ENCODE assay signal across 1 cellular context in genomic region chr11:10295056-10295901, GRCh38.
TF ChIP-seq lines count a peak whose summit lies in the region.

No MANE protein-coding gene starts in this region.

TF ChIP-seq in K562, 482 proteins besides CTCF, POLR2A, EP300 and RAD21:
- TF ChIP-seq, protein P1, sequence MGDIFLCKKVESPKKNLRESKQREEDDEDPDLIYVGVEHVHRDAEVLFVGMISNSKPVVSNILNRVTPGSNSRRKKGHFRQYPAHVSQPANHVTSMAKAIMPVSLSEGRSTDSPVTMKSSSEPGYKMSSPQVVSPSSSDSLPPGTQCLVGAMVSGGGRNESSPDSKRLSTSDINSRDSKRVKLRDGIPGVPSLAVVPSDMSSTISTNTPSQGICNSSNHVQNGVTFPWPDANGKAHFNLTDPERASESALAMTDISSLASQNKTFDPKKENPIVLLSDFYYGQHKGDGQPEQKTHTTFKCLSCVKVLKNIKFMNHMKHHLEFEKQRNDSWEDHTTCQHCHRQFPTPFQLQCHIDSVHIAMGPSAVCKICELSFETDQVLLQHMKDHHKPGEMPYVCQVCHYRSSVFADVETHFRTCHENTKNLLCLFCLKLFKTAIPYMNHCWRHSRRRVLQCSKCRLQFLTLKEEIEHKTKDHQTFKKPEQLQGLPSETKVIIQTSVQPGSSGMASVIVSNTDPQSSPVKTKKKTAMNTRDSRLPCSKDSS (IDR thresholded peaks at IDR 0.05; ENCODE audit: low read depth, partially characterized antibody), result no peak
- no peak for TF ChIP-seq MEF2A (IDR thresholded peaks at IDR 0.05; ENCODE audit: control insufficient read depth, low read depth, low read length)
- no peak for TF ChIP-seq KLF6 (CRISPR knock-in tag; IDR thresholded peaks at IDR 0.05; ENCODE audit: borderline replicate concordance)
- TF ChIP-seq CSDE1 (IDR thresholded peaks at IDR 0.05), result no peak
- peak; percentile 28 for TF ChIP-seq MEIS2 (IDR thresholded peaks at IDR 0.05; ENCODE audit: partially characterized antibody)
- no peak for TF ChIP-seq PBX2 (CRISPR knock-in tag; IDR thresholded peaks at IDR 0.05; ENCODE audit: low read depth)
- TF ChIP-seq PBX2 (tag; conservative IDR thresholded peaks at IDR 0.05; ENCODE audit: low read depth), result peak; percentile 23; the same call in 1 of the 2 replicates
- no peak for TF ChIP-seq HINFP (tag; conservative IDR thresholded peaks at IDR 0.05; ENCODE audit: low read depth)
- no peak for TF ChIP-seq NFE2L1 (tag; IDR thresholded peaks at IDR 0.05; ENCODE audit: borderline replicate concordance, low read depth)
- no peak for TF ChIP-seq GTF2E2 (tag; IDR thresholded peaks at IDR 0.05)
- TF ChIP-seq ZNF639 (CRISPR knock-in tag; conservative IDR thresholded peaks at IDR 0.05 in 1 of 2, IDR thresholded peaks at IDR 0.05 in 1 of 2), result no peak
